In the genomic region with DNA sequence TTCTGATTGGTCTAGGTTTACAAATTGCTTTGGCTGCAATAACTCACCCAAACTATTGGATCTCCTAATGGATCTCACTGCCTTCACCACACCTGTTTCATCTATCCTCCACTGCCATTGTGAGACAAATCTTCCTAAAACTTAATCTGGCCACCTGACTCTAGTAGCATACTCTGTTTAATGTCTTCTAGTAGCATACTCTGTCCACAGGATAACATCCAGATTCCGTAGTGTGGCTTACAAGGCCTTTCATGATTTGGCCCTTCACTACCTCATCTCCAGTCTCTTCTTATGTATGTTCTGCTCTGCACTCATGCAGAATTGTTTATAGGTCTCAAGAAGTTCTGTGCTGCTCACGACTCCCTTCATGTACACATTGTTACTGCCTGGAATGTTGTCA, we compare ENCODE assay signal across 25 cellular contexts. TPM values are rescaled to one million over a fixed set of nuclear protein-coding genes. Genes with fewer than 3 reads are reported as not detected.
DNase-seq lines count a peak whose midpoint lies in the region; ATAC-seq, FAIRE-seq and TF ChIP-seq lines count a peak whose summit lies in the region.
"Had no signal": no experiment of that assay in that cellular context is flagged by ENCODE, and none has a peak within 500 bp of the region (broad histone marks: within the 10 kb centered on the region; RNA-seq: fewer than 3 reads in every experiment).

No MANE protein-coding gene starts in this region.

- H4K12ac ChIP-seq in trophoblast cell (ENCODE audit: low read depth, low read length): no peak overlapping the region

- no peaks in the 10 kb centered on the region for H3K4me1 ChIP-seq in endodermal cell (ENCODE audit: control insufficient read depth, insufficient read depth, low read length)
- H3K4me1 ChIP-seq in trophoblast cell (ENCODE audit: control insufficient read depth in 1 of 2, insufficient read depth in 2 of 2, low read length in 2 of 2): no peaks in the 10 kb centered on the region
- H3K4me1 ChIP-seq in thyroid gland: peaks cover 23 to 57% of the 10 kb centered on the region in 2 donors
- H3K4me1 ChIP-seq: BE2C, Caco-2 had no signal

- no peak for FAIRE-seq in RCC 7860 (lab: Jason Lieb, UNC)
- FAIRE-seq: A204.1, D721Med, G401.6, GM12891 had no signal

- no peaks in the 10 kb centered on the region for H3K27me3 Mint-ChIP-seq in endodermal cell (ENCODE audit: insufficient read depth)
- H3K27me3 Mint-ChIP-seq: CD4-positive, alpha-beta memory T cell; CD8-positive, alpha-beta memory T cell had no signal

- no peak overlapping the region for H3K4me2 ChIP-seq in trophoblast cell (ENCODE audit: low read length)
- H3K4me2 ChIP-seq: BLaER1 had no signal

- no peak overlapping the region for H2AK5ac ChIP-seq in trophoblast cell (ENCODE audit: low read length)

- no peak for TF ChIP-seq CTCF in VCaP (conservative IDR thresholded peaks at IDR 0.05)
- TF ChIP-seq CTCF in endodermal cell (conservative IDR thresholded peaks at IDR 0.05): no peak
- TF ChIP-seq CTCF in thyroid gland (IDR thresholded peaks at IDR 0.05): no peak
- TF ChIP-seq CTCF in WERI-Rb-1 (IDR thresholded peaks at IDR 0.05; ENCODE audit: low read depth, low read length): no peak

- H3K4ac ChIP-seq in trophoblast cell (ENCODE audit: low read depth, low read length): no peak overlapping the region

- H2AFZ ChIP-seq in trophoblast cell (ENCODE audit: insufficient read depth, low read length, poor library complexity): no peak overlapping the region

- H2BK120ac ChIP-seq in trophoblast cell (ENCODE audit: insufficient read depth, low read length, poor library complexity): no peak overlapping the region

- intact Hi-C loops in thyroid gland (cut with DNase I): no loop called here

- no peak overlapping the region for H2BK5ac ChIP-seq in trophoblast cell (ENCODE audit: low read depth, low read length, poor library complexity)

- H3K9ac ChIP-seq in endodermal cell (ENCODE audit: extremely low read depth, low read length, poor library complexity, severe bottlenecking) (no peak overlapping the region), trophoblast cell (ENCODE audit: low read length) (no peak overlapping the region)
- H3K9ac ChIP-seq: BLaER1 had no signal

- no peak for ATAC-seq in GM21367 (IDR thresholded peaks at IDR 0.05; ENCODE audit: unreplicated experiment)

- DNase-seq in endodermal cell (peak; percentile 6), trophoblast cell (no peak), thyroid gland (no peak), LoVo (ENCODE audit: low spot score) (no peak), RCC 7860 (ENCODE audit: low spot score) (no peak), WERI-Rb-1 (no peak)
- DNase-seq: 8988T; ACHN; BE2C; C1 segment of cervical spinal cord; Caco-2; Calu3; CD4-positive, alpha-beta memory T cell; CD4-positive, CD25-positive, alpha-beta regulatory T cell; CD8-positive, alpha-beta memory T cell; DMS79 treated with DMSO at 0.1 percent for 48 hours; GF-D8 had no signal

- H3K27me3 ChIP-seq in endodermal cell (ENCODE audit: control insufficient read depth, insufficient read depth, low read length, poor library complexity, severe bottlenecking): no peaks in the 10 kb centered on the region
- no peaks in the 10 kb centered on the region for H3K27me3 ChIP-seq in trophoblast cell (ENCODE audit: insufficient read depth, low read length)
- H3K27me3 ChIP-seq in thyroid gland: no peaks in the 10 kb centered on the region
- H3K27me3 ChIP-seq in WERI-Rb-1 (ENCODE audit: insufficient read depth, low read depth, severe bottlenecking): no peaks in the 10 kb centered on the region
- H3K27me3 ChIP-seq: BE2C, BLaER1 had no signal

- no peaks in the 10 kb centered on the region for H3K79me1 ChIP-seq in trophoblast cell (ENCODE audit: low read length)

- H4K8ac ChIP-seq in trophoblast cell (ENCODE audit: low read depth, low read length): no peak overlapping the region

- H3K18ac ChIP-seq in trophoblast cell (ENCODE audit: low read length): no peak overlapping the region

- H3K9me3 Mint-ChIP-seq in endodermal cell: peaks cover 23% of the 10 kb centered on the region
- H3K9me3 Mint-ChIP-seq: CD4-positive, alpha-beta memory T cell; CD8-positive, alpha-beta memory T cell had no signal

- H2BK12ac ChIP-seq in trophoblast cell (ENCODE audit: low read length): no peak overlapping the region

- no peak for TF ChIP-seq POLR2A in thyroid gland (IDR thresholded peaks at IDR 0.05)

- no peak overlapping the region for H3K14ac ChIP-seq in trophoblast cell (ENCODE audit: low read length)

- no peaks in the 10 kb centered on the region for H3K79me2 ChIP-seq in trophoblast cell (ENCODE audit: control insufficient read depth, insufficient read depth, low read length, poor library complexity)

- H3K27ac ChIP-seq in VCaP (peak overlapping the region; percentile 50), endodermal cell (ENCODE audit: low read depth, low read length) (no peak overlapping the region), trophoblast cell (ENCODE audit: low read depth, low read length) (no peak overlapping the region), thyroid gland (peak overlapping the region; percentile 18 to 55 (median 52)), WERI-Rb-1 (no peak overlapping the region)
- H3K27ac ChIP-seq: BLaER1 had no signal

- H3K36me3 Mint-ChIP-seq in endodermal cell (ENCODE audit: low read depth): peaks cover 3% of the 10 kb centered on the region
- H3K36me3 Mint-ChIP-seq: CD14-positive monocyte; CD4-positive, alpha-beta memory T cell; CD4-positive, CD25-positive, alpha-beta regulatory T cell; CD8-positive, alpha-beta memory T cell had no signal

- H3K9me3 ChIP-seq in endodermal cell (ENCODE audit: control insufficient read depth, low read length) (peaks cover 6% of the 10 kb centered on the region), trophoblast cell (ENCODE audit: insufficient read depth, low read depth, low read length) (peaks cover 1% of the 10 kb centered on the region), thyroid gland (no peaks in the 10 kb centered on the region), WERI-Rb-1 (ENCODE audit: severe bottlenecking) (peaks cover 2% of the 10 kb centered on the region)
- H3K9me3 ChIP-seq: BE2C, Caco-2 had no signal

- no peaks in the 10 kb centered on the region for H3K4me1 Mint-ChIP-seq in endodermal cell
- H3K4me1 Mint-ChIP-seq: CD4-positive, alpha-beta memory T cell; CD8-positive, alpha-beta memory T cell had no signal

- WGBS in endodermal cell (ENCODE audit: insufficient coverage in 1 of 2, insufficient read length in 1 of 2), 2 experiments: 92 to 95% methylated on average over 2 of the region's 2 CpGs
- WGBS in trophoblast cell (ENCODE audit: extremely low coverage, insufficient coverage, insufficient read length): no CpG with 5 or more reads among the region's 2 CpGs
- 72 to 82% methylated on average over 2 of the region's 2 CpGs for WGBS in thyroid gland, 2 donors

- no peak overlapping the region for H3K27ac Mint-ChIP-seq in endodermal cell
- H3K27ac Mint-ChIP-seq: CD4-positive, alpha-beta memory T cell; CD4-positive, CD25-positive, alpha-beta regulatory T cell; CD8-positive, alpha-beta memory T cell had no signal

- no peak overlapping the region for H3K4me3 Mint-ChIP-seq in endodermal cell
- H3K4me3 Mint-ChIP-seq: CD14-positive monocyte; CD4-positive, alpha-beta memory T cell; CD4-positive, CD25-positive, alpha-beta regulatory T cell; CD8-positive, alpha-beta memory T cell had no signal

- H3K23ac ChIP-seq in trophoblast cell (ENCODE audit: low read length): peak overlapping the region; percentile 84

- H3K36me3 ChIP-seq in endodermal cell (ENCODE audit: control insufficient read depth, insufficient read depth, low read length) (no peaks in the 10 kb centered on the region), trophoblast cell (ENCODE audit: control insufficient read depth in 1 of 2, insufficient read depth in 2 of 2, low read length in 2 of 2) (no peaks in the 10 kb centered on the region), thyroid gland (no peaks in the 10 kb centered on the region), WERI-Rb-1 (no peaks in the 10 kb centered on the region)
- H3K36me3 ChIP-seq: BE2C, BLaER1 had no signal

- no peak overlapping the region for H4K91ac ChIP-seq in trophoblast cell (ENCODE audit: low read depth, low read length)

- H3K4me3 ChIP-seq in endodermal cell (ENCODE audit: low read length) (no peak overlapping the region), trophoblast cell (ENCODE audit: low read depth, low read length) (no peak overlapping the region), thyroid gland (replicated peaks in 1 of 3) (no peak overlapping the region), WERI-Rb-1 (ENCODE audit: low read depth, low read length) (no peak overlapping the region)
- H3K4me3 ChIP-seq: BLaER1 had no signal

RNA-seq across cellular contexts. Expression of a gene that starts 10.0 kb away (rescaled TPM):
- total RNA-seq in endodermal cell (under 1 TPM; 0.57 to 0.89 TPM), thyroid gland (100 to 1,000 TPM in 1 of 4 donors, 10 to 100 TPM in 2, 1 to 10 TPM in 1; 4.6 to 109 (median 24.0) TPM)
- 3.2 TPM for polyA plus RNA-seq in endodermal cell (2013, experiment 1 of 2)
- polyA plus RNA-seq in endodermal cell (2013, experiment 2 of 2): 1.4 TPM
- polyA plus RNA-seq in trophoblast cell (2013): 0.55 and 0.82 TPM in 2 replicates
- total RNA-seq: CD4-positive, CD25-positive, alpha-beta regulatory T cell had no signal

RNA-seq across cellular contexts. Expression of a gene that starts 21.0 kb away (rescaled TPM):
- total RNA-seq in endodermal cell (10 to 100 TPM; 34.8 to 44.2 TPM), thyroid gland (10 to 100 TPM in 1 of 4 donors, 1 to 10 TPM in 3; 5.8 to 11.7 (median 7.0) TPM)
- polyA plus RNA-seq in endodermal cell (2013, experiment 1 of 2): 50.0 TPM
- 46.0 TPM for polyA plus RNA-seq in endodermal cell (2013, experiment 2 of 2)
- 12.5 and 13.4 TPM in 2 replicates for polyA plus RNA-seq in trophoblast cell (2013)

RNA-seq across cellular contexts. Expression of a gene that starts 48.0 kb away (rescaled TPM):
- total RNA-seq in endodermal cell (100 to 1,000 TPM; 817 to 958 TPM), thyroid gland (1,000 to 10,000 TPM; 1,034 to 1,717 (median 1,154) TPM)
- 1,626 TPM for polyA plus RNA-seq in endodermal cell (2013, experiment 1 of 2)
- 1,491 TPM for polyA plus RNA-seq in endodermal cell (2013, experiment 2 of 2)
- 1,910 and 1,942 TPM in 2 replicates for polyA plus RNA-seq in trophoblast cell (2013)

Comparison
In these comparisons a context has a peak if more than half of its experiments do, and no peak if none do; other contexts are left out.
1. H3K27ac ChIP-seq: peak in VCaP (single experiment) and thyroid gland (3 of 3); none in endodermal cell (single experiment), trophoblast cell (single experiment) and WERI-Rb-1 (single experiment).